In genomic region chr5:56282951-56283350, GRCh38 we compare ENCODE assay signal across 23 cellular contexts. TPM values are rescaled to one million over a fixed set of nuclear protein-coding genes. Genes with fewer than 3 reads are reported as not detected.
A peak's percentile ranks its signal among the peaks of the same experiment; 100 is the strongest.
DNase-seq lines count a peak whose midpoint lies in the region; ATAC-seq and TF ChIP-seq lines count a peak whose summit lies in the region.
"Had no signal": no experiment of that assay in that cellular context is flagged by ENCODE, and none has a peak within 500 bp of the region (broad histone marks: within the 10 kb centered on the region; RNA-seq: fewer than 3 reads in every experiment).

No MANE protein-coding gene starts in this region.

- H2AFZ ChIP-seq in GM23248 (peak overlapping the region; percentile 61), PC-3 (ENCODE audit: low read length) (no peak overlapping the region), smooth muscle cell (ENCODE audit: low read depth) (no peak overlapping the region)

- H3K4me1 ChIP-seq in GM23248 (ENCODE audit: insufficient read depth), result peaks cover 35% of the 10 kb centered on the region
- H3K4me1 ChIP-seq in PC-3 (ENCODE audit: insufficient read depth, low read length), result peaks cover 30% of the 10 kb centered on the region
- peaks cover under 1% of the 10 kb centered on the region for H3K4me1 ChIP-seq in smooth muscle cell (ENCODE audit: low read depth)

- 89 to 94% methylated on average over 2 of the region's 2 CpGs for WGBS in GM23248 (ENCODE audit: low coverage in 1 of 2, low lambda C conversion rate in 2 of 2, missing lambda C conversion rate in 2 of 2), 2 experiments
- WGBS in smooth muscle cell (ENCODE audit: low lambda C conversion rate), result 88% methylated on average over 2 of the region's 2 CpGs

- H3K79me2 ChIP-seq in GM23248 (ENCODE audit: insufficient read depth) (no peaks in the 10 kb centered on the region), PC-3 (ENCODE audit: low read length) (no peaks in the 10 kb centered on the region), smooth muscle cell (ENCODE audit: low read depth) (no peaks in the 10 kb centered on the region)

- H3K9me3 ChIP-seq in GM23248 (ENCODE audit: low read depth), result no peaks in the 10 kb centered on the region
- H3K9me3 ChIP-seq in PC-3 (ENCODE audit: low read length), result no peaks in the 10 kb centered on the region
- H3K9me3 ChIP-seq in smooth muscle cell (replicated peaks; ENCODE audit: low read depth), result no peaks in the 10 kb centered on the region
- H3K9me3 ChIP-seq: SJCRH30 had no signal

- H3K4me2 ChIP-seq in GM23248 (ENCODE audit: unreplicated experiment) (no peak overlapping the region), PC-3 (ENCODE audit: low read length) (no peak overlapping the region), smooth muscle cell (peak overlapping the region; percentile 10)

- H3K27me3 ChIP-seq in GM23248 (replicated peaks; ENCODE audit: insufficient read depth), result no peaks in the 10 kb centered on the region
- no peaks in the 10 kb centered on the region for H3K27me3 ChIP-seq in PC-3 (ENCODE audit: low read length)
- H3K27me3 ChIP-seq in smooth muscle cell (ENCODE audit: low read depth), result no peaks in the 10 kb centered on the region
- H3K27me3 ChIP-seq: SJCRH30 had no signal

- DNase-seq in GM23248 (no peak), PC-3 (no peak), epithelial cell of prostate (ENCODE audit: low read depth, low spot score) (no peak), smooth muscle cell (lab: John Stamatoyannopoulos, UW; ENCODE audit: unreplicated experiment) (no peak), NCI-H146 treated with DMSO at 0.1 percent for 48 hours (lab: John Stamatoyannopoulos, UW; ENCODE audit: unreplicated experiment) (no peak), DMS79 treated with DMSO at 0.1 percent for 48 hours (lab: John Stamatoyannopoulos, UW) (no peak)
- no peak for DNase-seq in activated CD4-positive, alpha-beta T cell treated with anti-CD3 and anti-CD28 coated beads for 4 hours
- DNase-seq: Calu3; CD8-positive, alpha-beta memory T cell; DND-41; Karpas-422; MV-4-11; NCI-H1105 treated with DMSO at 0.1 percent for 48 hours; NCI-H146; NCI-H2081; NCI-H2171; NCI-H226; NCI-H510A; NCI-H69; SJCRH30 had no signal

- intact Hi-C loops in PC-3 (cut with micrococcal nuclease), result loop anchor here (5.0 kb wide), 1 partner anchor 64 kb away; no protein-coding TSS in a partner anchor

- H3K9ac ChIP-seq in GM23248 (no peak overlapping the region), PC-3 (ENCODE audit: low read length) (no peak overlapping the region), smooth muscle cell (ENCODE audit: low read depth) (no peak overlapping the region)

- POLR2A ChIA-PET in PC-3 (lab: Charles Lee; ENCODE audit: unreplicated experiment), result no interaction called here

- no peaks in the 10 kb centered on the region for H4K20me1 ChIP-seq in GM23248 (ENCODE audit: insufficient read depth)
- H4K20me1 ChIP-seq in PC-3 (ENCODE audit: low read length), result no peaks in the 10 kb centered on the region
- no peaks in the 10 kb centered on the region for H4K20me1 ChIP-seq in smooth muscle cell (ENCODE audit: low read depth)

- TF ChIP-seq CTCF in PC-3 (conservative IDR thresholded peaks at IDR 0.05; ENCODE audit: low read depth, low read length) (no peak), smooth muscle cell (IDR thresholded peaks at IDR 0.05; ENCODE audit: borderline replicate concordance, insufficient read depth, poor library complexity, severe bottlenecking) (no peak)

- no peak for ATAC-seq in PC-3

- CTCF ChIA-PET in PC-3 (lab: Charles Lee), result no interaction called here

- H3K9me2 ChIP-seq in GM23248 (ENCODE audit: insufficient read depth) (no peaks in the 10 kb centered on the region), PC-3 (replicated peaks; ENCODE audit: low read length) (no peaks in the 10 kb centered on the region)

- H3F3A ChIP-seq in GM23248 (ENCODE audit: insufficient read depth) (peaks cover 22% of the 10 kb centered on the region), PC-3 (ENCODE audit: low read length, unreplicated experiment) (no peaks in the 10 kb centered on the region), smooth muscle cell (ENCODE audit: low read depth) (peaks cover 6% of the 10 kb centered on the region)

- H3K36me3 ChIP-seq in GM23248 (ENCODE audit: low read depth), result no peaks in the 10 kb centered on the region
- no peaks in the 10 kb centered on the region for H3K36me3 ChIP-seq in PC-3 (ENCODE audit: low read depth, low read length)
- H3K36me3 ChIP-seq in smooth muscle cell (ENCODE audit: low read depth), result no peaks in the 10 kb centered on the region
- H3K36me3 ChIP-seq: SJCRH30 had no signal

- H3K27ac ChIP-seq in GM23248, result no peak overlapping the region
- 0 out of 2 replicates have a peak overlapping the region, but pooled peaks have one; percentile 43 for H3K27ac ChIP-seq in PC-3 (ENCODE audit: low read length)
- peak overlapping the region; percentile 36 for H3K27ac ChIP-seq in epithelial cell of prostate
- H3K27ac ChIP-seq in smooth muscle cell (ENCODE audit: low read depth), result peak overlapping the region; percentile 57
- H3K27ac ChIP-seq: SJCRH30 had no signal

- in situ Hi-C loops in GM23248 (cut with MboI), result no loop called here

- no peak overlapping the region for H3K4me3 ChIP-seq in GM23248
- H3K4me3 ChIP-seq in PC-3 (ENCODE audit: low read length), result no peak overlapping the region
- H3K4me3 ChIP-seq in smooth muscle cell, result no peak overlapping the region
- H3K4me3 ChIP-seq: SJCRH30 had no signal

- BruUV-seq in PC-3 (replicated peaks; lab: Mats Ljungman, UMichigan), result no TSS peak

RNA-seq across cellular contexts. Expression of gene ANKRD55, which starts 49.8 kb away (rescaled TPM):
- not detected in 2 replicates for total RNA-seq in GM23248 (2014; rRNA removed; shearing (Covaris generic))
- polyA plus RNA-seq in GM23248 (2016; fragmentation: Nextera tagmentation; extraction: Ambion mirVana), result not detected in 2 replicates
- total RNA-seq in PC-3 (2014; rRNA removed), result not detected in 2 replicates
- 0.27 and 1.7 TPM in 2 replicates for total RNA-seq in smooth muscle cell
- 0.70 and 1.1 TPM in 2 replicates for polyA plus RNA-seq in smooth muscle cell
- total RNA-seq: A673; B cell; Calu3; CD8-positive, alpha-beta memory T cell; OCI-LY7; SJCRH30 had no signal
- polyA plus RNA-seq: CD8-positive, alpha-beta memory T cell had no signal
